Comparison of ENCODE assay signal across 8 cellular contexts in genomic region chr1:155856257-155856974, GRCh38. TPM values are rescaled to one million over a fixed set of nuclear protein-coding genes. Genes with fewer than 3 reads are reported as not detected.
A peak's percentile ranks its signal among the peaks of the same experiment; 100 is the strongest.
DNase-seq lines count a peak whose midpoint lies in the region; ATAC-seq and TF ChIP-seq lines count a peak whose summit lies in the region.

No MANE protein-coding gene starts in this region.

- H3K36me3 ChIP-seq in GM06990 (ENCODE audit: control insufficient read depth, insufficient read depth, low read length) (peaks cover 14% of the 10 kb centered on the region), SK-N-MC (ENCODE audit: insufficient read depth, low read length) (peaks cover 26% of the 10 kb centered on the region), fibroblast of lung (ENCODE audit: control insufficient read depth, insufficient read depth, low read length) (peaks cover 11% of the 10 kb centered on the region), prostate gland (peaks cover 0 to 6% of the 10 kb centered on the region in 2 donors)

- no peak for DNase-seq in GM06990 (ENCODE audit: extremely low read depth, insufficient read length)
- no peak for DNase-seq in SK-N-MC (ENCODE audit: low read depth, low spot score)
- DNase-seq in fibroblast of lung (ENCODE audit: low read depth in 2 of 2), result no peak
- no peak for DNase-seq in prostate gland (ENCODE audit: low spot score)
- DNase-seq in effector CD8-positive, alpha-beta T cell (lab: John Stamatoyannopoulos, UW), result no peak
- DNase-seq in NCI-H1694 (lab: John Stamatoyannopoulos, UW), result no peak
- no peak for DNase-seq in stimulated activated CD4-positive, alpha-beta T cell treated with anti-CD3 and anti-CD28 coated beads, Interleukin-2, amount 100 ng/mL, for 48 hours

- no peaks in the 10 kb centered on the region for H4K20me1 ChIP-seq in fibroblast of lung (ENCODE audit: control insufficient read depth, extremely low read depth, insufficient read depth, low read length)

- 57% methylated on average over 20 of the region's 20 CpGs for WGBS in prostate gland

- no peak for TF ChIP-seq POLR2A in prostate gland (IDR thresholded peaks at IDR 0.05)

- peaks cover 2% of the 10 kb centered on the region for H3K4me1 ChIP-seq in fibroblast of lung (ENCODE audit: control insufficient read depth, extremely low read depth, insufficient read depth, low read length)
- no peaks in the 10 kb centered on the region for H3K4me1 ChIP-seq in prostate gland (replicated peaks)

- H3K79me2 ChIP-seq in fibroblast of lung (ENCODE audit: control insufficient read depth, insufficient read depth, low read length), result peaks cover 33% of the 10 kb centered on the region

- peak overlapping the region; percentile 73 for H3K4me2 ChIP-seq in fibroblast of lung (ENCODE audit: extremely low read depth, insufficient read depth, low read length)

- peak overlapping the region; percentile 87 for H2AFZ ChIP-seq in fibroblast of lung (ENCODE audit: low read length)

- H3K9ac ChIP-seq in SK-N-MC (ENCODE audit: insufficient read length), result peak overlapping the region; percentile 93
- H3K9ac ChIP-seq in fibroblast of lung (ENCODE audit: insufficient read depth, low read length), result peak overlapping the region; percentile 69

- H3K27me3 ChIP-seq in GM06990 (replicated peaks; ENCODE audit: control insufficient read depth, insufficient read depth, low read length) (no peaks in the 10 kb centered on the region), fibroblast of lung (ENCODE audit: control insufficient read depth, insufficient read depth, low read length) (no peaks in the 10 kb centered on the region), prostate gland (replicated peaks; ENCODE audit: insufficient read depth) (no peaks in the 10 kb centered on the region)

- H3K9me3 ChIP-seq in SK-N-MC (ENCODE audit: low read depth, low read length), result no peaks in the 10 kb centered on the region
- H3K9me3 ChIP-seq in fibroblast of lung (ENCODE audit: control insufficient read depth, insufficient read depth, low read depth, low read length), result no peaks in the 10 kb centered on the region
- no peaks in the 10 kb centered on the region for H3K9me3 ChIP-seq in prostate gland

- no peak for ATAC-seq in GM21529 (IDR thresholded peaks at IDR 0.05; ENCODE audit: unreplicated experiment)

- TF ChIP-seq CTCF in GM06990 (IDR thresholded peaks at IDR 0.05; ENCODE audit: insufficient read depth, low read length, poor library complexity, severe bottlenecking), result no peak
- no peak for TF ChIP-seq CTCF in fibroblast of lung (conservative IDR thresholded peaks at IDR 0.05 in 1 of 2, IDR thresholded peaks at IDR 0.05 in 1 of 2; ENCODE audit: low read depth in 1 of 2, low read length in 2 of 2)
- TF ChIP-seq CTCF in prostate gland (IDR thresholded peaks at IDR 0.05), result no peak

- intact Hi-C loops in prostate gland (cut with DNase I), result loop anchor here (5.0 kb wide), 1 partner anchor 56 kb away; the partner anchor contains the start of gene RIT1

- peak overlapping the region; percentile 12; the same call in 1 of the 2 replicates for H3K27ac ChIP-seq in SK-N-MC
- peak overlapping the region; percentile 80 for H3K27ac ChIP-seq in fibroblast of lung (ENCODE audit: insufficient read depth, low read length)
- peak overlapping the region; percentile 75 to 82 for H3K27ac ChIP-seq in prostate gland

- H3K4me3 ChIP-seq in GM06990 (replicated peaks; ENCODE audit: low read depth, low read length) (peak overlapping the region; percentile 99), SK-N-MC (peak overlapping the region; percentile 81), fibroblast of lung (replicated peaks in 1 of 4; ENCODE audit: control extremely low read depth in 1 of 4, insufficient read depth in 1 of 4, low read depth in 3 of 4, low read length in 4 of 4) (peak overlapping the region; percentile 60 to 94 (median 74)), prostate gland (peak overlapping the region; percentile 61 to 69)

RNA-seq across cellular contexts. Expression of gene GON4L, which starts 0.6 kb away (rescaled TPM):
- total RNA-seq in fibroblast of lung (22.1 and 30.9 TPM in 2 replicates), prostate gland (10 to 100 TPM; 24.9 to 57.4 TPM)
- polyA plus RNA-seq in fibroblast of lung, result 20.2 and 20.3 TPM in 2 replicates
- 13.5 and 14.9 TPM in 2 replicates for polyA plus RNA-seq in fibroblast of lung (2012)
- 59.1 and 61.6 TPM in 2 replicates for polyA minus RNA-seq in fibroblast of lung (ENCODE audit: low replicate concordance)

RNA-seq across cellular contexts. Expression of gene SYT11, which starts 3.0 kb away (rescaled TPM):
- total RNA-seq in fibroblast of lung (30.3 and 71.3 TPM in 2 replicates), prostate gland (10 to 100 TPM in 1 of 2 donors, 1 to 10 TPM in 1; 3.6 to 28.0 TPM)
- 36.8 and 53.7 TPM in 2 replicates for polyA plus RNA-seq in fibroblast of lung
- 26.3 and 36.3 TPM in 2 replicates for polyA plus RNA-seq in fibroblast of lung (2012)
- polyA minus RNA-seq in fibroblast of lung (ENCODE audit: low replicate concordance), result 43.6 and 62.1 TPM in 2 replicates

RNA-seq across cellular contexts. Expression of gene RIT1, which starts 54.7 kb away (rescaled TPM):
- total RNA-seq in fibroblast of lung, result 25.2 and 33.4 TPM in 2 replicates
- polyA plus RNA-seq in fibroblast of lung, result 51.0 and 56.8 TPM in 2 replicates
- 27.7 and 28.5 TPM in 2 replicates for polyA plus RNA-seq in fibroblast of lung (2012)
- polyA minus RNA-seq in fibroblast of lung (ENCODE audit: low replicate concordance), result 7.9 and 10.4 TPM in 2 replicates
- total RNA-seq in prostate gland, result 10 to 100 TPM; 20.8 to 21.8 TPM

Comparison
In these comparisons a context has a peak if more than half of its experiments do, and no peak if none do; other contexts are left out.
1. H3K27ac ChIP-seq: peak in every context shown above with its lines; median percentile 80 in fibroblast of lung; 78 in prostate gland; 12 in SK-N-MC.